21 cellular contexts compared by ENCODE assay signal in the genomic region with DNA sequence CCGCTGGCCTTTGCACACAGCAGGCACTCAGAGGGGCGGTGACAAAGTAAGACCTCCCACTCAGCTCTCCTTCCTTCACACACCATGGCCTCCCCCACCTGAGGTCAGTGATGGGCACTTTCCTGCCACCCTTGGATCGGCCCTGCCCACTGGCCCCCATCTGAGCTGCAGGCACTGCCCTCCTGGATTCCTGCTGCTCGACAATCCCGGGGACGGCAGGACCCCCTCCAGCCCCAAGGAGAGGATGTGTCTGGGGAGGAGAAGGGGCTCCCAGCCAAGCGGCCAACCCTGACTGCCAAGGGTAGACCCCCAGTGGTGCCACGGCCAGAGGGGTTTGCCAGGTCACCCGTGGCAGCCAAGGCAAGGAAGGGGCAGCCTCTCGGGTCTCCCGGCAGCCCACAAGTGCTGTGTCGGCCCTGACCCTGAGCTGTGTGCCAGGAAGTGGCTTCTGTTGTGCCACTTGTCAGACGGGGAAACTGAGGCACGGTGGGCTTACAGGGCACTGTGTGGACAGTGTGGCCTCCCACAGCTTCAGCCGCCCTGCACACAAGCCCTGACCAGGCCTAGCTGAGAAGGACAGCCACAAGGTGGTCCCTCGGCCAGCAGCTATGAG. TPM values are rescaled to one million over a fixed set of nuclear protein-coding genes. Genes with fewer than 3 reads are reported as not detected.
DNase-seq lines count a peak whose midpoint lies in the region; ATAC-seq and TF ChIP-seq lines count a peak whose summit lies in the region.
"Had no signal": no experiment of that assay in that cellular context is flagged by ENCODE, and none has a peak within 500 bp of the region (broad histone marks: within the 10 kb centered on the region; RNA-seq: fewer than 3 reads in every experiment).

No MANE protein-coding gene starts in this region.

- in situ Hi-C loops in ACHN (cut with HindIII; ENCODE audit: low pct_ligation_motif_present, low pct_unique_long_range_greater_than_20kb, low sequenced_read_pairs) = loop anchor here (25.0 kb wide), 1 partner anchor 100 kb away; the partner anchor contains the start of genes GALNS, PABPN1L and TRAPPC2L

- peak overlapping the region in 1 of 3 donors; percentile 41 for H3K4me3 ChIP-seq in breast epithelium
- H3K4me3 ChIP-seq in liver (ENCODE audit: low read depth in 1 of 3, low read length in 3 of 3) = no peak overlapping the region
- H3K4me3 ChIP-seq in upper lobe of right lung = no peak overlapping the region
- H3K4me3 ChIP-seq: smooth muscle cell, suprapubic skin had no signal

- CTCF ChIA-PET in MCF 10A (lab: Yijun Ruan, JAX) = interaction anchor here (0.9 to 2.5 kb wide), 3 partner anchors 12 to 31 kb away, joined by 3 to 13 read pairs (median 4); no protein-coding TSS in a partner anchor

- H3K4me3 Mint-ChIP-seq in MCF 10A (ENCODE audit: unreplicated experiment) = no peak overlapping the region
- H3K4me3 Mint-ChIP-seq: nephron had no signal

- H3K9ac ChIP-seq in liver (ENCODE audit: low read depth in 1 of 2, low read length in 2 of 2) = no peak overlapping the region
- H3K9ac ChIP-seq: KMS-11 had no signal

- BruUV-seq in MCF 10A (replicated peaks; lab: Mats Ljungman, UMichigan) = no TSS peak

- H3K9me3 ChIP-seq in breast epithelium (no peaks in the 10 kb centered on the region), liver (ENCODE audit: control insufficient read depth in 4 of 4, low read length in 3 of 4) (no peaks in the 10 kb centered on the region), upper lobe of right lung (no peaks in the 10 kb centered on the region)
- H3K9me3 ChIP-seq: BE2C, suprapubic skin had no signal

- POLR2A ChIA-PET in MCF 10A (lab: Yijun Ruan, JAX) = interaction anchor here (0.6 to 1.2 kb wide), 3 partner anchors 20 to 323 kb away, joined by 3 to 4 read pairs (median 3); partner anchors contain the start of gene PIEZO1

- intact Hi-C loops in breast epithelium (cut with DNase I; ENCODE audit: low total_unique reads) = no loop called here
- intact Hi-C loops in MCF 10A (cut with micrococcal nuclease) = no loop called here
- intact Hi-C loops in upper lobe of right lung (cut with DNase I) = no loop called here

- TF ChIP-seq POLR2A in breast epithelium (IDR thresholded peaks at IDR 0.05) = no peak

- H3K9me3 Mint-ChIP-seq in MCF 10A (ENCODE audit: unreplicated experiment) = no peaks in the 10 kb centered on the region
- H3K9me3 Mint-ChIP-seq: nephron had no signal

- ATAC-seq in upper lobe of right lung = no peak

- H3K27ac ChIP-seq in breast epithelium (peak overlapping the region; percentile 85 to 90), liver (ENCODE audit: low read depth in 1 of 2, low read length in 2 of 2) (peak overlapping the region; percentile 51 to 52), upper lobe of right lung (peak overlapping the region; percentile 24)
- H3K27ac ChIP-seq: KMS-11, suprapubic skin had no signal

- H3K4me1 ChIP-seq in breast epithelium = peaks cover 25 to 39% of the 10 kb centered on the region in 2 donors
- peaks cover 35 to 68% (median 57%) of the 10 kb centered on the region in 4 donors for H3K4me1 ChIP-seq in liver (ENCODE audit: control insufficient read depth in 4 of 4, insufficient read depth in 4 of 4, low read length in 3 of 4)
- H3K4me1 ChIP-seq in upper lobe of right lung = peaks cover 77% of the 10 kb centered on the region

- H3K4me1 Mint-ChIP-seq in MCF 10A (ENCODE audit: insufficient read depth, unreplicated experiment) = peaks cover 6% of the 10 kb centered on the region

- DNase-seq in breast epithelium (ENCODE audit: low spot score in 2 of 2) (no peak), MCF 10A (ENCODE audit: unreplicated experiment) (no peak), upper lobe of right lung (no peak), ACHN (no peak)
- DNase-seq in activated CD4-positive, alpha-beta T cell treated with anti-CD3 and anti-CD28 coated beads, Interleukin-2, amount 50 U/mL, for 48 hours = no peak
- DNase-seq: activated naive CD4-positive, alpha-beta T cell treated with Interleukin-2 at 50 U/mL for 16 hours; activated T-cell treated with anti-CD3 and anti-CD28 coated beads for 4 hours; BE2C; DMS 273 treated with DMSO at 0.1 percent for 48 hours; GDM1; hypothalamus; NCI-H1092; NCI-H524; Right ventricle myocardium superior; stimulated activated CD4-positive, alpha-beta T cell treated with anti-CD3 and anti-CD28 coated beads, Interleukin-4, amount 100 ng/mL, for 24 hours; T-helper 1 cell had no signal

- 80% methylated on average over 16 of the region's 16 CpGs for WGBS in liver

- no peak for TF ChIP-seq RAD21 in liver (IDR thresholded peaks at IDR 0.05)

- peaks cover 28% of the 10 kb centered on the region for H3K36me3 Mint-ChIP-seq in MCF 10A (ENCODE audit: insufficient read depth, unreplicated experiment)

- TF ChIP-seq CTCF in breast epithelium (IDR thresholded peaks at IDR 0.05) = no peak
- TF ChIP-seq CTCF in MCF 10A (IDR thresholded peaks at IDR 0.05; ENCODE audit: unreplicated experiment) = no peak
- TF ChIP-seq CTCF in liver (IDR thresholded peaks at IDR 0.05; ENCODE audit: low read depth, low read length, missing input control) = no peak
- no peak for TF ChIP-seq CTCF in upper lobe of right lung (IDR thresholded peaks at IDR 0.05)

- H3K27me3 ChIP-seq in breast epithelium = no peaks in the 10 kb centered on the region
- no peaks in the 10 kb centered on the region for H3K27me3 ChIP-seq in liver (ENCODE audit: control insufficient read depth in 4 of 4, insufficient read depth in 4 of 4, low read length in 3 of 4)
- no peaks in the 10 kb centered on the region for H3K27me3 ChIP-seq in upper lobe of right lung
- H3K27me3 ChIP-seq: BE2C, suprapubic skin had no signal

- no peaks in the 10 kb centered on the region for H3K36me3 ChIP-seq in breast epithelium
- H3K36me3 ChIP-seq in liver (ENCODE audit: control insufficient read depth in 4 of 4, insufficient read depth in 3 of 4, low read depth in 1 of 4, low read length in 3 of 4) = peaks cover 0 to 3% (median 0%) of the 10 kb centered on the region in 4 donors
- H3K36me3 ChIP-seq in upper lobe of right lung = no peaks in the 10 kb centered on the region
- H3K36me3 ChIP-seq: BE2C had no signal

- H3K27ac Mint-ChIP-seq in MCF 10A (ENCODE audit: low read depth, unreplicated experiment) = no peak overlapping the region

- H3K27me3 Mint-ChIP-seq in MCF 10A (ENCODE audit: insufficient read depth, unreplicated experiment) = no peaks in the 10 kb centered on the region

TF ChIP-seq in liver, 16 proteins besides CTCF, POLR2A, EP300 and RAD21:
- TF ChIP-seq FOXA2 (IDR thresholded peaks at IDR 0.05) (no peak), HNF4G (IDR thresholded peaks at IDR 0.05) (no peak), SP1 (IDR thresholded peaks at IDR 0.05) (no peak), FOXA1 (IDR thresholded peaks at IDR 0.05) (no peak)

RNA-seq across cellular contexts. Expression of gene PIEZO1, which starts 22.7 kb away (rescaled TPM):
- total RNA-seq in breast epithelium (100 to 1,000 TPM in 2 of 3 donors, 10 to 100 TPM in 1; 90.7 to 181 (median 135) TPM), MCF 10A (2022) (193 and 195 TPM in 2 replicates), liver (10 to 100 TPM; 59.7 to 74.7 TPM), upper lobe of right lung (196 TPM)
- 10 to 100 TPM; 15.3 to 58.7 TPM for polyA plus RNA-seq in liver

RNA-seq across cellular contexts. Expression of gene CDT1, which starts 41.2 kb away (rescaled TPM):
- 1 to 10 TPM; 1.3 to 3.3 (median 3.2) TPM for total RNA-seq in breast epithelium
- 5.3 and 16.6 TPM in 2 replicates for total RNA-seq in MCF 10A (2022)
- 10 to 100 TPM in 1 of 2 donors, under 1 TPM in 1; 0.08 to 37.6 TPM for total RNA-seq in liver
- polyA plus RNA-seq in liver = 1 to 10 TPM in 1 of 2 donors, under 1 TPM in 1; 0.11 to 1.8 TPM
- 1.0 TPM for total RNA-seq in upper lobe of right lung

RNA-seq across cellular contexts. Expression of gene APRT, which starts 49.4 kb away (rescaled TPM):
- 100 to 1,000 TPM in 2 of 3 donors, 10 to 100 TPM in 1; 93.8 to 152 (median 126) TPM for total RNA-seq in breast epithelium
- 231 and 248 TPM in 2 replicates for total RNA-seq in MCF 10A (2022)
- total RNA-seq in liver = 10 to 100 TPM; 27.9 to 35.5 TPM
- polyA plus RNA-seq in liver = 100 to 1,000 TPM; 153 to 160 TPM
- 85.2 TPM for total RNA-seq in upper lobe of right lung

RNA-seq across cellular contexts. Expression of gene CTU2, which starts 56.1 kb away (rescaled TPM):
- total RNA-seq in breast epithelium = 1 to 10 TPM; 7.3 to 8.2 (median 7.8) TPM
- total RNA-seq in MCF 10A (2022) = 26.9 and 40.8 TPM in 2 replicates
- 1 to 10 TPM; 7.0 to 8.5 TPM for total RNA-seq in liver
- polyA plus RNA-seq in liver = 1 to 10 TPM; 7.2 to 7.7 TPM
- total RNA-seq in upper lobe of right lung = 21.3 TPM

RNA-seq across cellular contexts. Expression of gene RNF166, which starts 56.2 kb away (rescaled TPM):
- total RNA-seq in breast epithelium = 10 to 100 TPM; 19.2 to 22.0 (median 21.9) TPM
- total RNA-seq in MCF 10A (2022) = 17.5 and 18.5 TPM in 2 replicates
- total RNA-seq in liver = 1 to 10 TPM; 7.9 to 9.1 TPM
- polyA plus RNA-seq in liver = 1 to 10 TPM; 6.5 to 7.3 TPM
- 50.6 TPM for total RNA-seq in upper lobe of right lung

Comparison
In these comparisons a context has a peak if more than half of its experiments do, and no peak if none do; other contexts are left out.
1. H3K27ac ChIP-seq: peak in every context shown above with its lines; median percentile 88 in breast epithelium; 52 in liver; 24 in upper lobe of right lung.